In genomic region chr13:110232146-110232545, GRCh38 we compare ENCODE assay signal across 15 cellular contexts.
DNase-seq lines count a peak whose midpoint lies in the region; ATAC-seq and TF ChIP-seq lines count a peak whose summit lies in the region.
"Had no signal": no experiment of that assay in that cellular context is flagged by ENCODE, and none has a peak within 500 bp of the region (broad histone marks: within the 10 kb centered on the region; RNA-seq: fewer than 3 reads in every experiment).

No MANE protein-coding gene starts in this region.

- DNase-seq in Ammon's horn (ENCODE audit: low spot score) (peak; percentile 36), ascending aorta (ENCODE audit: low spot score in 2 of 2) (no peak), lung microvascular endothelial cell (ENCODE audit: low read depth in 2 of 2) (peak; percentile 28 to 66), spleen (no peak), dorsolateral prefrontal cortex (no peak), H4 (ENCODE audit: low spot score) (no peak)
- DNase-seq: activated naive CD8-positive, alpha-beta T cell treated with anti-CD3 and anti-CD28 coated beads for 36 hours; MG63; NCI-H187 treated with DMSO at 0.1 percent for 48 hours; occipital lobe; SIG-M5 had no signal

- H3K27ac ChIP-seq in ascending aorta (peak overlapping the region; percentile 68 to 76), spleen (peak overlapping the region in 6 of 8 donors; percentile 63 to 80 (median 69)), dorsolateral prefrontal cortex (peak overlapping the region in 22 of 59 donors; percentile 19 to 79 (median 50))

- ATAC-seq in HG02763 (IDR thresholded peaks at IDR 0.05; ENCODE audit: unreplicated experiment): no peak
- ATAC-seq in GM18861 (IDR thresholded peaks at IDR 0.05; ENCODE audit: unreplicated experiment): no peak
- ATAC-seq: stimulated activated effector memory CD8-positive, alpha-beta T cell treated with anti-CD3 and anti-CD28 coated beads, Interleukin-12 subunit alpha, Interleukin-12 subunit beta, amount 100 ng/mL, for 72 hours; WTC11 had no signal

- no peaks in the 10 kb centered on the region for H3K27me3 ChIP-seq in ascending aorta
- H3K27me3 ChIP-seq in spleen (replicated peaks in 1 of 7): peaks cover 0 to 32% (median 0%) of the 10 kb centered on the region in 7 donors
- H3K27me3 ChIP-seq in dorsolateral prefrontal cortex: peaks cover 0 to 6% (median 0%) of the 10 kb centered on the region in 45 donors
- H3K27me3 ChIP-seq: MG63 had no signal

- intact Hi-C loops in ascending aorta (cut with DNase I): loop anchor here (5.0 kb wide), 1 partner anchor 75 kb away; the partner anchor contains the start of genes COL4A1 and COL4A2
- intact Hi-C loops in spleen (cut with DNase I; ENCODE audit: low total_unique reads): no loop called here
- intact Hi-C loops in dorsolateral prefrontal cortex (cut with DNase I): no loop called here

- 53 to 68% (median 57%) methylated on average over 5 of the region's 5 CpGs for WGBS in spleen, 5 donors

- H3K9me3 ChIP-seq in ascending aorta (no peaks in the 10 kb centered on the region), spleen (no peaks in the 10 kb centered on the region)
- H3K9me3 ChIP-seq: MG63 had no signal

- peaks cover 19 to 42% of the 10 kb centered on the region in 2 donors for H3K4me1 ChIP-seq in ascending aorta
- peaks cover 5 to 84% (median 42%) of the 10 kb centered on the region in 6 donors for H3K4me1 ChIP-seq in spleen

- no peak for TF ChIP-seq POLR2A in spleen (IDR thresholded peaks at IDR 0.05)

- peaks cover 0 to 7% of the 10 kb centered on the region in 2 donors for H3K36me3 ChIP-seq in ascending aorta
- no peaks in the 10 kb centered on the region for H3K36me3 ChIP-seq in spleen
- H3K36me3 ChIP-seq: MG63 had no signal

- TF ChIP-seq CTCF in ascending aorta (IDR thresholded peaks at IDR 0.05) (no peak), spleen (IDR thresholded peaks at IDR 0.05 in 8 of 11, conservative IDR thresholded peaks at IDR 0.05 in 3 of 11) (no peak), dorsolateral prefrontal cortex (IDR thresholded peaks at IDR 0.05 in 54 of 56, conservative IDR thresholded peaks at IDR 0.05 in 2 of 56; ENCODE audit: low read depth in 1 of 56, partially characterized antibody in 56 of 56) (no peak)

- peak overlapping the region in 1 of 2 donors; percentile 39 for H3K4me3 ChIP-seq in ascending aorta
- H3K4me3 ChIP-seq in spleen: no peak overlapping the region
- H3K4me3 ChIP-seq in dorsolateral prefrontal cortex: peak overlapping the region in 5 of 59 donors; percentile 5 to 27 (median 20)

Comparison
In these comparisons a context has a peak if more than half of its experiments do, and no peak if none do; other contexts are left out.
1. DNase-seq: peak in Ammon's horn (single experiment) and lung microvascular endothelial cell (2 of 2); none in ascending aorta (0 of 2), spleen (single experiment), dorsolateral prefrontal cortex (0 of 10) and H4 (single experiment).